In genomic region chr3:149872589-149872988, GRCh38 we compare ENCODE assay signal across 25 cellular contexts. TPM values are rescaled to one million over a fixed set of nuclear protein-coding genes. Genes with fewer than 3 reads are reported as not detected.
A peak's percentile ranks its signal among the peaks of the same experiment; 100 is the strongest.
DNase-seq lines count a peak whose midpoint lies in the region; ATAC-seq, FAIRE-seq and TF ChIP-seq lines count a peak whose summit lies in the region.
"Had no signal": no experiment of that assay in that cellular context is flagged by ENCODE, and none has a peak within 500 bp of the region (broad histone marks: within the 10 kb centered on the region; RNA-seq: fewer than 3 reads in every experiment).

No MANE protein-coding gene starts in this region.

- H4K8ac ChIP-seq in mesendoderm (ENCODE audit: low read depth, low read length): no peak overlapping the region

- H3K27me3 ChIP-seq in K562 (ENCODE audit: control insufficient read depth in 2 of 2, insufficient read depth in 2 of 2, low read length in 2 of 2): no peaks in the 10 kb centered on the region
- H3K27me3 ChIP-seq in gastrocnemius medialis: no peaks in the 10 kb centered on the region
- H3K27me3 ChIP-seq in mesendoderm (ENCODE audit: insufficient read depth, low read length, poor library complexity): no peaks in the 10 kb centered on the region
- H3K27me3 ChIP-seq: BE2C; BLaER1 treated with 17β-estradiol and CSF1 and Interleukin-3, amounts not matched to agents 10 nM and 100 nM had no signal

- H3K4me3 ChIP-seq in K562: no peak overlapping the region
- H3K4me3 ChIP-seq in gastrocnemius medialis: no peak overlapping the region
- no peak overlapping the region for H3K4me3 ChIP-seq in mesendoderm (ENCODE audit: low read length)
- H3K4me3 ChIP-seq: BLaER1 treated with 17β-estradiol and CSF1 and Interleukin-3, amounts not matched to agents 10 nM and 100 nM; GM12878; GM23338 had no signal

- H3K36me3 Mint-ChIP-seq in activated CD4-positive, alpha-beta memory T cell treated with anti-CD3 and anti-CD28 coated beads for 36 hours: peaks cover 30% of the 10 kb centered on the region
- peaks cover 40% of the 10 kb centered on the region for H3K36me3 Mint-ChIP-seq in activated CD4-positive, alpha-beta memory T cell treated with anti-CD3 and anti-CD28 coated beads, Interleukin-2, amount 10 ng/mL, durations not matched to agents 7 days and 5 days (ENCODE audit: low read depth)

- H3K4ac ChIP-seq in mesendoderm (ENCODE audit: low read depth, low read length): no peak overlapping the region

- BruUV-seq in K562 (replicated peaks; lab: Mats Ljungman, UMichigan): no TSS peak

- no peak for DNase-seq in activated CD4-positive, alpha-beta memory T cell treated with anti-CD3 and anti-CD28 coated beads for 36 hours
- no peak for DNase-seq in activated CD4-positive, alpha-beta memory T cell treated with anti-CD3 and anti-CD28 coated beads, Interleukin-2, amount 10 ng/mL, durations not matched to agents 7 days and 5 days
- DNase-seq in NCI-H460 (ENCODE audit: extremely low read depth, low read depth) (peak; percentile 11), K562 (ENCODE audit: extremely low read depth in 1 of 4, low spot score in 3 of 4) (no peak), gastrocnemius medialis (no peak), mesendoderm (no peak)
- DNase-seq: ACHN; AML-193; BE2C; CD4-positive, alpha-beta T cell; CD8-positive, alpha-beta memory T cell; DMS 273 treated with DMSO at 0.1 percent for 48 hours; DMS79; EL; GDM1; H9 had no signal

- H2BK120ac ChIP-seq in mesendoderm (ENCODE audit: low read depth, low read length): no peak overlapping the region

- H3K4me1 ChIP-seq in K562 (replicated peaks in 1 of 2; ENCODE audit: control insufficient read depth in 2 of 2, insufficient read depth in 2 of 2, low read length in 2 of 2): no peaks in the 10 kb centered on the region; a peak in 1 of 5 replicates
- peaks cover 0 to 11% of the 10 kb centered on the region in 2 donors for H3K4me1 ChIP-seq in gastrocnemius medialis
- peaks cover 2% of the 10 kb centered on the region for H3K4me1 ChIP-seq in mesendoderm (ENCODE audit: control insufficient read depth, low read depth, low read length)
- H3K4me1 ChIP-seq: BE2C had no signal

- intact Hi-C loops in activated CD4-positive, alpha-beta memory T cell treated with anti-CD3 and anti-CD28 coated beads for 36 hours (cut with micrococcal nuclease): no loop called here
- intact Hi-C loops in K562 (cut with micrococcal nuclease): no loop called here
- intact Hi-C loops in gastrocnemius medialis (cut with DNase I; ENCODE audit: low total_unique reads): no loop called here

- H3K36me3 ChIP-seq in K562 (ENCODE audit: control insufficient read depth, insufficient read depth, low read length): no peaks in the 10 kb centered on the region; the same call in 2 of the 3 replicates
- H3K36me3 ChIP-seq in gastrocnemius medialis: no peaks in the 10 kb centered on the region
- H3K36me3 ChIP-seq in mesendoderm (ENCODE audit: control insufficient read depth, insufficient read depth, low read length): no peaks in the 10 kb centered on the region
- H3K36me3 ChIP-seq: BE2C had no signal

- no peak overlapping the region for H3K18ac ChIP-seq in mesendoderm (ENCODE audit: low read length)

- no peaks in the 10 kb centered on the region for H4K20me1 ChIP-seq in K562 (replicated peaks; ENCODE audit: control insufficient read depth, insufficient read depth, low read length)

- no peak overlapping the region for H3K56ac ChIP-seq in mesendoderm (ENCODE audit: low read length)

- POLR2A ChIA-PET in activated CD4-positive, alpha-beta memory T cell treated with anti-CD3 and anti-CD28 coated beads for 36 hours (lab: Charles Lee): no interaction called here
- POLR2A ChIA-PET in activated CD4-positive, alpha-beta memory T cell treated with anti-CD3 and anti-CD28 coated beads, Interleukin-2, amount 10 ng/mL, durations not matched to agents 7 days and 5 days (lab: Charles Lee): no interaction called here
- POLR2A ChIA-PET in K562 (lab: Yijun Ruan, JAX): interaction anchor here (0.7 kb wide), 1 partner anchor 29 kb away, joined by 3 read pairs; no protein-coding TSS in a partner anchor

- H4K5ac ChIP-seq in mesendoderm (ENCODE audit: low read length): no peak overlapping the region

- WGBS in K562 (ENCODE audit: insufficient coverage, low coverage, missing lambda C conversion rate): 60% methylated on average over 2 of the region's 2 CpGs
- WGBS in mesendoderm (ENCODE audit: extremely low coverage, insufficient coverage, low lambda C conversion rate): no CpG with 5 or more reads among the region's 2 CpGs

- peaks cover 14% of the 10 kb centered on the region for H3K9me3 Mint-ChIP-seq in activated CD4-positive, alpha-beta memory T cell treated with anti-CD3 and anti-CD28 coated beads for 36 hours
- H3K9me3 Mint-ChIP-seq in activated CD4-positive, alpha-beta memory T cell treated with anti-CD3 and anti-CD28 coated beads, Interleukin-2, amount 10 ng/mL, durations not matched to agents 7 days and 5 days: peaks cover 16% of the 10 kb centered on the region

- TF ChIP-seq RAD21 in K562 (CRISPR knock-in tag; conservative IDR thresholded peaks at IDR 0.05 in 1 of 2, IDR thresholded peaks at IDR 0.05 in 1 of 2): no peak

- TF ChIP-seq CTCF in K562 (IDR thresholded peaks at IDR 0.05 in 2 of 3, conservative IDR thresholded peaks at IDR 0.05 in 1 of 3; ENCODE audit: insufficient read depth in 2 of 3, low read depth in 1 of 3, low read length in 3 of 3) (no peak), gastrocnemius medialis (IDR thresholded peaks at IDR 0.05 in 4 of 5, conservative IDR thresholded peaks at IDR 0.05 in 1 of 5) (no peak)

- in situ Hi-C loops in K562 (cut with MboI) (no loop called here), gastrocnemius medialis (cut with MboI; ENCODE audit: low sequenced_read_pairs in 4 of 4) (no loop called here)

- H2AFZ ChIP-seq in K562 (ENCODE audit: low read depth, low read length): no peak overlapping the region
- H2AFZ ChIP-seq: GM23338 had no signal

- CTCF ChIA-PET in activated CD4-positive, alpha-beta memory T cell treated with anti-CD3 and anti-CD28 coated beads for 36 hours (lab: Charles Lee): interaction anchor here (0.6 to 1.4 kb wide), 2 partner anchors 15 to 64 kb away, joined by 3 to 4 read pairs; no protein-coding TSS in a partner anchor
- CTCF ChIA-PET in activated CD4-positive, alpha-beta memory T cell treated with anti-CD3 and anti-CD28 coated beads, Interleukin-2, amount 10 ng/mL, durations not matched to agents 7 days and 5 days (lab: Charles Lee): interaction anchor here (1.3 kb wide), 1 partner anchor 64 kb away, joined by 3 read pairs; no protein-coding TSS in a partner anchor
- CTCF ChIA-PET in K562 (lab: Yijun Ruan, JAX; ENCODE audit: low intra/inter-chr PET ratio): interaction anchor here (0.5 kb wide), 1 partner anchor 71 kb away, joined by 3 read pairs; no protein-coding TSS in a partner anchor

- no peak for FAIRE-seq in K562 (lab: Jason Lieb, UNC)
- FAIRE-seq: D721Med, GM12878 had no signal

- no peak for ATAC-seq in K562
- ATAC-seq in gastrocnemius medialis: peak; percentile 66 to 89
- no peak for ATAC-seq in GM19455 (IDR thresholded peaks at IDR 0.05; ENCODE audit: unreplicated experiment)
- ATAC-seq in HG03159 (IDR thresholded peaks at IDR 0.05; ENCODE audit: unreplicated experiment): no peak
- ATAC-seq: GM12878, GM23338, HCT116 had no signal

- H3K4me3 Mint-ChIP-seq in activated CD4-positive, alpha-beta memory T cell treated with anti-CD3 and anti-CD28 coated beads for 36 hours: no peak overlapping the region
- H3K4me3 Mint-ChIP-seq in activated CD4-positive, alpha-beta memory T cell treated with anti-CD3 and anti-CD28 coated beads, Interleukin-2, amount 10 ng/mL, durations not matched to agents 7 days and 5 days: no peak overlapping the region
- H3K4me3 Mint-ChIP-seq: CD14-positive monocyte; CD4-positive, alpha-beta T cell; CD8-positive, alpha-beta memory T cell; GM23338; H9 had no signal

- no peak overlapping the region for H2BK5ac ChIP-seq in mesendoderm (ENCODE audit: low read length)

- H2BK15ac ChIP-seq in mesendoderm (replicated peaks; ENCODE audit: low read depth): no peak overlapping the region

- no peak overlapping the region for H2AK5ac ChIP-seq in mesendoderm (ENCODE audit: low read length)

- H3K9ac ChIP-seq in K562 (ENCODE audit: insufficient read depth in 1 of 2, low read depth in 2 of 2, low read length in 2 of 2): no peak overlapping the region
- no peak overlapping the region for H3K9ac ChIP-seq in mesendoderm (ENCODE audit: low read length)
- H3K9ac ChIP-seq: BLaER1 treated with 17β-estradiol and CSF1 and Interleukin-3, amounts not matched to agents 10 nM and 100 nM had no signal

- H3K4me2 ChIP-seq in K562 (ENCODE audit: insufficient read depth, low read length) (no peak overlapping the region), mesendoderm (ENCODE audit: low read length) (no peak overlapping the region)
- H3K4me2 ChIP-seq: GM23338 had no signal

- H3K27me3 Mint-ChIP-seq in activated CD4-positive, alpha-beta memory T cell treated with anti-CD3 and anti-CD28 coated beads for 36 hours: no peaks in the 10 kb centered on the region
- H3K27me3 Mint-ChIP-seq in activated CD4-positive, alpha-beta memory T cell treated with anti-CD3 and anti-CD28 coated beads, Interleukin-2, amount 10 ng/mL, durations not matched to agents 7 days and 5 days: no peaks in the 10 kb centered on the region
- H3K27me3 Mint-ChIP-seq: CD4-positive, alpha-beta T cell; CD8-positive, alpha-beta memory T cell had no signal

- H3K27ac Mint-ChIP-seq in activated CD4-positive, alpha-beta memory T cell treated with anti-CD3 and anti-CD28 coated beads for 36 hours: peak overlapping the region; percentile 44
- H3K27ac Mint-ChIP-seq in activated CD4-positive, alpha-beta memory T cell treated with anti-CD3 and anti-CD28 coated beads, Interleukin-2, amount 10 ng/mL, durations not matched to agents 7 days and 5 days: no peak overlapping the region
- H3K27ac Mint-ChIP-seq: CD4-positive, alpha-beta T cell; CD8-positive, alpha-beta memory T cell; GM23338; H9 had no signal

- H3K4me1 Mint-ChIP-seq in activated CD4-positive, alpha-beta memory T cell treated with anti-CD3 and anti-CD28 coated beads for 36 hours (ENCODE audit: low read depth): peaks cover 11% of the 10 kb centered on the region
- H3K4me1 Mint-ChIP-seq in activated CD4-positive, alpha-beta memory T cell treated with anti-CD3 and anti-CD28 coated beads, Interleukin-2, amount 10 ng/mL, durations not matched to agents 7 days and 5 days: no peaks in the 10 kb centered on the region
- H3K4me1 Mint-ChIP-seq: CD14-positive monocyte had no signal

- H3K23ac ChIP-seq in mesendoderm (ENCODE audit: low read length): no peak overlapping the region

- H3K79me2 ChIP-seq in K562 (ENCODE audit: control insufficient read depth, insufficient read depth, low read length): no peaks in the 10 kb centered on the region
- H3K79me2 ChIP-seq in mesendoderm (ENCODE audit: control insufficient read depth, insufficient read depth, low read length): no peaks in the 10 kb centered on the region

- no peak overlapping the region for H3K27ac ChIP-seq in K562 (ENCODE audit: extremely low read depth, low read depth, low read length)
- H3K27ac ChIP-seq in gastrocnemius medialis: peak overlapping the region in 3 of 4 donors; percentile 28 to 29 (median 29)
- no peak overlapping the region for H3K27ac ChIP-seq in mesendoderm (ENCODE audit: low read depth, low read length)
- H3K27ac ChIP-seq: 22Rv1; BLaER1 treated with 17β-estradiol and CSF1 and Interleukin-3, amounts not matched to agents 10 nM and 100 nM had no signal

- no peak for TF ChIP-seq POLR2A in K562 (conservative IDR thresholded peaks at IDR 0.05)
- no peak for TF ChIP-seq POLR2A in gastrocnemius medialis (IDR thresholded peaks at IDR 0.05)

- H3K9me1 ChIP-seq in K562 (ENCODE audit: control insufficient read depth, insufficient read depth, low read length): peaks cover 3% of the 10 kb centered on the region

- no peak for TF ChIP-seq EP300 in K562 (IDR thresholded peaks at IDR 0.05; ENCODE audit: low read length)

- H3K79me1 ChIP-seq in mesendoderm (ENCODE audit: low read length): peaks cover 2% of the 10 kb centered on the region

- H3K9me3 ChIP-seq in K562 (replicated peaks; ENCODE audit: control insufficient read depth, insufficient read depth, low read depth, low read length): no peaks in the 10 kb centered on the region
- no peaks in the 10 kb centered on the region for H3K9me3 ChIP-seq in gastrocnemius medialis
- H3K9me3 ChIP-seq: BE2C had no signal

RNA-seq across cellular contexts. Expression of gene RNF13, which starts 59.6 kb away (rescaled TPM):
- total RNA-seq in activated CD4-positive, alpha-beta memory T cell treated with anti-CD3 and anti-CD28 coated beads for 36 hours: 10 to 100 TPM; 29.4 to 31.5 TPM
- total RNA-seq in activated CD4-positive, alpha-beta memory T cell treated with anti-CD3 and anti-CD28 coated beads, Interleukin-2, amount 10 ng/mL, durations not matched to agents 7 days and 5 days: 10 to 100 TPM; 37.2 to 42.4 TPM
- total RNA-seq in NCI-H460 (2014; rRNA removed; shearing (Covaris generic)): 63.7 and 70.8 TPM in 2 replicates
- 23.9 and 28.5 TPM in 2 replicates for polyA plus RNA-seq in NCI-H460 (2014; cell fraction: nucleus; rRNA removed)
- 15.2 and 26.2 TPM in 2 replicates for total RNA-seq in K562 (2011; cell fraction: chromatin; rRNA removed; ENCODE audit: low replicate concordance)
- total RNA-seq in K562 (2011; cell fraction: nucleolus; rRNA removed): 16.5 and 18.6 TPM in 2 replicates
- total RNA-seq in K562 (2011; cell fraction: nucleoplasm; rRNA removed): 25.7 and 28.9 TPM in 2 replicates
- total RNA-seq in K562 (2014; rRNA removed): 14.1 and 16.8 TPM in 2 replicates
- total RNA-seq in K562 (2014; rRNA removed; fragmentation: Illumina TruSeq; extraction: Trizol): 19.8 and 22.0 TPM in 2 replicates
- 18.4 and 20.3 TPM in 2 replicates for total RNA-seq in K562 (2015; rRNA removed; fragmentation: Illumina TruSeq; extraction: Trizol)
- total RNA-seq in K562 (2021): 14.8 and 18.2 TPM in 2 replicates
- polyA plus RNA-seq in K562 (2011; rRNA removed): 16.5 and 18.9 TPM in 2 replicates
- polyA plus RNA-seq in K562 (2011; cell fraction: cytosol; rRNA removed): 7.7 and 8.4 TPM in 2 replicates
- 7.1 and 9.1 TPM in 2 replicates for polyA plus RNA-seq in K562 (2011; cell fraction: nucleus; rRNA removed)
- 16.4 and 18.0 TPM in 2 replicates for polyA plus RNA-seq in K562 (2012)
- 14.7 and 15.7 TPM in 2 replicates for polyA plus RNA-seq in K562 (2014; fragmentation: Illumina TruSeq; extraction: Trizol)
- polyA plus RNA-seq in K562 (2014; fragmentation: Nextera tagmentation; extraction: Ambion mirVana): 10 to 100 TPM; 33.2 to 35.8 TPM
- 10.5 and 12.7 TPM in 2 replicates for polyA plus RNA-seq in K562 (2014; rRNA removed)
- 33.9 and 36.3 TPM in 2 replicates for polyA minus RNA-seq in K562 (2011; rRNA and poly(A)+ RNA removed)
- polyA minus RNA-seq in K562 (2011; cell fraction: cytosol; rRNA and poly(A)+ RNA removed): 6.8 and 10.6 TPM in 2 replicates
- 14.9 and 23.3 TPM in 2 replicates for polyA minus RNA-seq in K562 (2011; cell fraction: nucleus; rRNA and poly(A)+ RNA removed)
- 10 to 100 TPM; 48.3 to 63.6 (median 56.9) TPM for total RNA-seq in gastrocnemius medialis
- 31.8 TPM for polyA plus RNA-seq in mesendoderm (2013, experiment 1 of 2)
- 34.6 TPM for polyA plus RNA-seq in mesendoderm (2013, experiment 2 of 2)

Comparison
In these comparisons a context has a peak if more than half of its experiments do, and no peak if none do; other contexts are left out.
1. ATAC-seq: peak in gastrocnemius medialis (2 of 2); none in K562 (single experiment), GM19455 (single experiment) and HG03159 (single experiment).
2. H3K27ac ChIP-seq: peak in gastrocnemius medialis (3 of 4); none in K562 (single experiment) and mesendoderm (single experiment).